ENCODE assay signal across 28 cellular contexts in genomic region chr10:78618050-78618449, GRCh38.
"Had no signal": no experiment of that assay in that cellular context is flagged by ENCODE, and none has a peak within 500 bp of the region (broad histone marks: within the 10 kb centered on the region; RNA-seq: fewer than 3 reads in every experiment).

No MANE protein-coding gene starts in this region.

- H3K4me2 ChIP-seq: neural progenitor cell had no signal

- ATAC-seq: natural killer cell; sciatic nerve; stimulated activated effector memory CD8-positive, alpha-beta T cell treated with anti-CD3 and anti-CD28 coated beads, Interleukin-12 subunit alpha, Interleukin-12 subunit beta, amount 100 ng/mL, for 72 hours had no signal

- H3K27ac ChIP-seq: left lung, lower lobe of right lung, neural progenitor cell, ovary, right atrium auricular region, skin epidermis, stomach, suprapubic skin, thoracic aorta, tibial artery, uterus had no signal

- H3K36me3 ChIP-seq: left lung, lower lobe of right lung, neural progenitor cell, ovary, right atrium auricular region, stomach, suprapubic skin, thoracic aorta, tibial artery, uterus had no signal

- H3K9me3 ChIP-seq: left lung, lower lobe of right lung, ovary, right atrium auricular region, stomach, suprapubic skin, thoracic aorta, tibial artery, uterus had no signal

- H2AFZ ChIP-seq: neural progenitor cell had no signal

- H3K4me3 ChIP-seq: left lung, lower lobe of right lung, neural progenitor cell, ovary, right atrium auricular region, skin epidermis, stomach, suprapubic skin, thoracic aorta, tibial artery, uterus had no signal

- DNase-seq: head of caudate nucleus; hypothalamus; immature natural killer cell; kidney; left lung; lower lobe of right lung; mammary epithelial cell; mesenchymal stem cell; naive B cell; natural killer cell; nephron progenitor cell; ovary; stimulated activated CD4-positive, alpha-beta T cell treated with anti-CD3 and anti-CD28 coated beads, Interleukin-12 subunit alpha, Interleukin-12 subunit beta, amount 100 ng/mL, for 4 hours; stimulated activated CD4-positive, alpha-beta T cell treated with anti-CD3 and anti-CD28 coated beads, Interleukin-15, amount 100 ng/mL, for 24 hours; stimulated activated CD4-positive, alpha-beta T cell treated with anti-CD3 and anti-CD28 coated beads, Interleukin-2, amount 100 ng/mL, for 24 hours; stimulated activated CD4-positive, alpha-beta T cell treated with anti-CD3 and anti-CD28 coated beads, Interleukin-4, amount 100 ng/mL, for 1 hour; stimulated activated naive CD4-positive, alpha-beta T cell; stomach; tibial artery had no signal

- H3K4me1 ChIP-seq: neural progenitor cell, suprapubic skin, tibial artery had no signal

- FAIRE-seq: islet of Langerhans, kidney had no signal

- H3K9ac ChIP-seq: neural progenitor cell had no signal

- H3K27me3 ChIP-seq: left lung, ovary, right atrium auricular region, stomach, suprapubic skin, tibial artery, uterus had no signal
